ENCODE assay signal across 11 cellular contexts in genomic region chr11:69580529-69580928, GRCh38.
"Had no signal": no experiment of that assay in that cellular context is flagged by ENCODE, and none has a peak within 500 bp of the region (broad histone marks: within the 10 kb centered on the region; RNA-seq: fewer than 3 reads in every experiment).

No MANE protein-coding gene starts in this region.

- FAIRE-seq: H1, H54 had no signal

- ATAC-seq: GM23338, HCT116 had no signal

- H3K9ac ChIP-seq: GM23248 had no signal

- H3K9me3 ChIP-seq: HAP-1 had no signal

- H3K4me2 ChIP-seq: GM23338 had no signal

- H3K27ac ChIP-seq: GM23248 had no signal

- H2AFZ ChIP-seq: GM23248, GM23338 had no signal

- H3K4me1 ChIP-seq: HAP-1 had no signal

- H3K36me3 ChIP-seq: HAP-1 had no signal

- H3K4me3 ChIP-seq: GM23248, GM23338, HAP-1 had no signal

- DNase-seq: GM23248, GOT3, H7, H9, HCEC 1CT, HFFc6 had no signal
